In genomic region chr12:131928765-131929529, GRCh38 we compare ENCODE assay signal across 1 cellular context.
TF ChIP-seq lines count a peak whose summit lies in the region.

Gene PUS1, plus strand, starts transcription at chr12:131929276. Its CDS starts 447 bp downstream, at chr12:131929723.

TF ChIP-seq in K562, 482 proteins besides CTCF, POLR2A, EP300 and RAD21 (continued from another document and continues in another):
- TF ChIP-seq ATF6 (CRISPR knock-in tag; IDR thresholded peaks at IDR 0.05) (0 out of 2 replicates have a peak, but pooled peaks have one; percentile 7), SETDB1 (IDR thresholded peaks at IDR 0.05; ENCODE audit: low read length) (no peak), PHB (CRISPR knock-in tag; IDR thresholded peaks at IDR 0.05) (no peak), NEUROD1 (IDR thresholded peaks at IDR 0.05; ENCODE audit: borderline replicate concordance, low read depth, low read length, partially characterized antibody) (peak; percentile 79), ZNF3 (CRISPR knock-in tag; IDR thresholded peaks at IDR 0.05) (no peak), MED1 (CRISPR knock-in tag; IDR thresholded peaks at IDR 0.05; ENCODE audit: borderline replicate concordance) (no peak), SRSF1 (IDR thresholded peaks at IDR 0.05; ENCODE audit: low read depth, low read length) (0 out of 2 replicates have a peak, but pooled peaks have one; percentile 23), ETV5 (CRISPR knock-in tag; IDR thresholded peaks at IDR 0.05; ENCODE audit: low read depth) (peak; percentile 37; the same call in 1 of the 2 replicates), MAX (CRISPR knock-in tag; IDR thresholded peaks at IDR 0.05) (peak; percentile 99), ETS1 (conservative IDR thresholded peaks at IDR 0.05; ENCODE audit: control insufficient read depth, low read depth, low read length) (peak; percentile 92), GATAD2A (IDR thresholded peaks at IDR 0.05) (peak; percentile 66; the same call in 1 of the 2 replicates), MTA3 (IDR thresholded peaks at IDR 0.05; ENCODE audit: borderline replicate concordance) (peak; percentile 96), GMEB1 (CRISPR knock-in tag; IDR thresholded peaks at IDR 0.05) (no peak), RB1 (IDR thresholded peaks at IDR 0.05; ENCODE audit: low read depth) (peak; percentile 78), PCBP1 (IDR thresholded peaks at IDR 0.05; ENCODE audit: low read depth, low read length, poor library complexity, severe bottlenecking) (peak; percentile 93), CHCHD3 (CRISPR knock-in tag; IDR thresholded peaks at IDR 0.05) (no peak), ESRRA (IDR thresholded peaks at IDR 0.05; ENCODE audit: borderline replicate concordance, low read depth) (peak; percentile 76), SIN3B (IDR thresholded peaks at IDR 0.05; ENCODE audit: low read depth) (no peak; the same call in 1 of the 2 replicates), TFAM (CRISPR knock-in tag; conservative IDR thresholded peaks at IDR 0.05) (no peak), MXI1 (IDR thresholded peaks at IDR 0.05; ENCODE audit: low read depth, low read length) (peak; percentile 96), ZNF407 (IDR thresholded peaks at IDR 0.05; ENCODE audit: low read depth) (peak; percentile 94), FOS (IDR thresholded peaks at IDR 0.05; ENCODE audit: extremely low read depth, insufficient read length) (no peak), SMAD4 (CRISPR knock-in tag; conservative IDR thresholded peaks at IDR 0.05) (peak; percentile 68; the same call in 1 of the 2 replicates), HDAC2 (IDR thresholded peaks at IDR 0.05) (peak; percentile 93), ZNF354B (CRISPR knock-in tag; IDR thresholded peaks at IDR 0.05) (no peak), HSF4 (CRISPR knock-in tag; IDR thresholded peaks at IDR 0.05; ENCODE audit: borderline replicate concordance) (no peak), ZBTB26 (CRISPR knock-in tag; IDR thresholded peaks at IDR 0.05) (no peak), ZFX (CRISPR knock-in tag; IDR thresholded peaks at IDR 0.05) (peak; percentile 71)
- TF ChIP-seq, protein P1, sequence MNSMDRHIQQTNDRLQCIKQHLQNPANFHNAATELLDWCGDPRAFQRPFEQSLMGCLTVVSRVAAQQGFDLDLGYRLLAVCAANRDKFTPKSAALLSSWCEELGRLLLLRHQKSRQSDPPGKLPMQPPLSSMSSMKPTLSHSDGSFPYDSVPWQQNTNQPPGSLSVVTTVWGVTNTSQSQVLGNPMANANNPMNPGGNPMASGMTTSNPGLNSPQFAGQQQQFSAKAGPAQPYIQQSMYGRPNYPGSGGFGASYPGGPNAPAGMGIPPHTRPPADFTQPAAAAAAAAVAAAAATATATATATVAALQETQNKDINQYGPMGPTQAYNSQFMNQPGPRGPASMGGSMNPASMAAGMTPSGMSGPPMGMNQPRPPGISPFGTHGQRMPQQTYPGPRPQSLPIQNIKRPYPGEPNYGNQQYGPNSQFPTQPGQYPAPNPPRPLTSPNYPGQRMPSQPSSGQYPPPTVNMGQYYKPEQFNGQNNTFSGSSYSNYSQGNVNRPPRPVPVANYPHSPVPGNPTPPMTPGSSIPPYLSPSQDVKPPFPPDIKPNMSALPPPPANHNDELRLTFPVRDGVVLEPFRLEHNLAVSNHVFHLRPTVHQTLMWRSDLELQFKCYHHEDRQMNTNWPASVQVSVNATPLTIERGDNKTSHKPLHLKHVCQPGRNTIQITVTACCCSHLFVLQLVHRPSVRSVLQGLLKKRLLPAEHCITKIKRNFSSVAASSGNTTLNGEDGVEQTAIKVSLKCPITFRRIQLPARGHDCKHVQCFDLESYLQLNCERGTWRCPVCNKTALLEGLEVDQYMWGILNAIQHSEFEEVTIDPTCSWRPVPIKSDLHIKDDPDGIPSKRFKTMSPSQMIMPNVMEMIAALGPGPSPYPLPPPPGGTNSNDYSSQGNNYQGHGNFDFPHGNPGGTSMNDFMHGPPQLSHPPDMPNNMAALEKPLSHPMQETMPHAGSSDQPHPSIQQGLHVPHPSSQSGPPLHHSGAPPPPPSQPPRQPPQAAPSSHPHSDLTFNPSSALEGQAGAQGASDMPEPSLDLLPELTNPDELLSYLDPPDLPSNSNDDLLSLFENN (IDR thresholded peaks at IDR 0.05; ENCODE audit: low read depth in 2 of 2, low read length in 2 of 2), result no peak
- TF ChIP-seq, protein P2, sequence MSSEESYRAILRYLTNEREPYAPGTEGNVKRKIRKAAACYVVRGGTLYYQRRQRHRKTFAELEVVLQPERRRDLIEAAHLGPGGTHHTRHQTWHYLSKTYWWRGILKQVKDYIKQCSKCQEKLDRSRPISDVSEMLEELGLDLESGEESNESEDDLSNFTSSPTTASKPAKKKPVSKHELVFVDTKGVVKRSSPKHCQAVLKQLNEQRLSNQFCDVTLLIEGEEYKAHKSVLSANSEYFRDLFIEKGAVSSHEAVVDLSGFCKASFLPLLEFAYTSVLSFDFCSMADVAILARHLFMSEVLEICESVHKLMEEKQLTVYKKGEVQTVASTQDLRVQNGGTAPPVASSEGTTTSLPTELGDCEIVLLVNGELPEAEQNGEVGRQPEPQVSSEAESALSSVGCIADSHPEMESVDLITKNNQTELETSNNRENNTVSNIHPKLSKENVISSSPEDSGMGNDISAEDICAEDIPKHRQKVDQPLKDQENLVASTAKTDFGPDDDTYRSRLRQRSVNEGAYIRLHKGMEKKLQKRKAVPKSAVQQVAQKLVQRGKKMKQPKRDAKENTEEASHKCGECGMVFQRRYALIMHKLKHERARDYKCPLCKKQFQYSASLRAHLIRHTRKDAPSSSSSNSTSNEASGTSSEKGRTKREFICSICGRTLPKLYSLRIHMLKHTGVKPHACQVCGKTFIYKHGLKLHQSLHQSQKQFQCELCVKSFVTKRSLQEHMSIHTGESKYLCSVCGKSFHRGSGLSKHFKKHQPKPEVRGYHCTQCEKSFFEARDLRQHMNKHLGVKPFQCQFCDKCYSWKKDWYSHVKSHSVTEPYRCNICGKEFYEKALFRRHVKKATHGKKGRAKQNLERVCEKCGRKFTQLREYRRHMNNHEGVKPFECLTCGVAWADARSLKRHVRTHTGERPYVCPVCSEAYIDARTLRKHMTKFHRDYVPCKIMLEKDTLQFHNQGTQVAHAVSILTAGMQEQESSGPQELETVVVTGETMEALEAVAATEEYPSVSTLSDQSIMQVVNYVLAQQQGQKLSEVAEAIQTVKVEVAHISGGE (CRISPR knock-in tag; IDR thresholded peaks at IDR 0.05), result peak in 1 of 3 experiments; percentile 50; a peak in 1 of 6 replicates
- TF ChIP-seq, protein P3, sequence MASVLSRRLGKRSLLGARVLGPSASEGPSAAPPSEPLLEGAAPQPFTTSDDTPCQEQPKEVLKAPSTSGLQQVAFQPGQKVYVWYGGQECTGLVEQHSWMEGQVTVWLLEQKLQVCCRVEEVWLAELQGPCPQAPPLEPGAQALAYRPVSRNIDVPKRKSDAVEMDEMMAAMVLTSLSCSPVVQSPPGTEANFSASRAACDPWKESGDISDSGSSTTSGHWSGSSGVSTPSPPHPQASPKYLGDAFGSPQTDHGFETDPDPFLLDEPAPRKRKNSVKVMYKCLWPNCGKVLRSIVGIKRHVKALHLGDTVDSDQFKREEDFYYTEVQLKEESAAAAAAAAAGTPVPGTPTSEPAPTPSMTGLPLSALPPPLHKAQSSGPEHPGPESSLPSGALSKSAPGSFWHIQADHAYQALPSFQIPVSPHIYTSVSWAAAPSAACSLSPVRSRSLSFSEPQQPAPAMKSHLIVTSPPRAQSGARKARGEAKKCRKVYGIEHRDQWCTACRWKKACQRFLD (CRISPR knock-in tag; IDR thresholded peaks at IDR 0.05), result peak; percentile 92
